Comparison of ENCODE assay signal across 8 cellular contexts in the genomic region with DNA sequence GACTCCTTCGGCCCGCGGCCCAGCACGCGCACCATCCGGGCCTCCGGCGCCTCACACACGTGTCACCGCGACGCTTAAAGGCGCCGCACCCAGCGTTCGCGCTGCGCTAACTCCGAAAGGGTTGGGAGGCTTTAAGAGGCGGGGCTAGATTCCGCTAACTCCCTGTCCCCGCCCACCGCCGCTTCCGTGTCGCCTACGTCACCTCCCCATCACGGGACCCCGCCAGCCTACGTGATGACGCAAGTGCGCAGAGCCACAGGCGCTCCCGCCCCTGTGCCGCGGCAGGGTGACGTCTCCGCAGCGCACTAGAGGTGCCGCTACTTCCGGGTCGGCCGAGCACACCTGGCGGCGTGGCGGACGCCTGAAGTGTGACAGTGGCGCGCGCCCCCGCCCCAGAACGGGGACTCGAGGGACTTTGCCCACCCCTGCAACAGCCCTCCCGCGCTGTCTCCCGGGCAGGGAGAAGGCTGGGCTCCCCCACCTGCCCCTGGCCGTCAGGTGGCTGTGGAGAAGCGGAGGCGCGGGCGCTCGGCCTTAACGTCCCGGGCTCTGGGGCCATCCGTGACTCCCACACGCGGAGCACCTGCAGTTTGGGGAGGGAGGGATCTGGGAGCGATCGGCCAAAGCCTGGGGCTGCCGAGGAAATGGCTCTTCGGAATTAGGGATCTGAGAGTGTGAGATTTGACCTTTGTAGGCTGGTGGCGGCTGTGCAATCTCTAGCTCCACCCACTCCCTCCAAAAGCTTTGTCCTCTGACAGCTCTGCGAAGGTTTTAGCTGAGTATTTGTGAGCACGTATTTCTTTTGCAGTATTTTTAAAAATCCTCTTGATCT. TPM values are rescaled to one million over a fixed set of nuclear protein-coding genes. Genes with fewer than 3 reads are reported as not detected.
A peak's percentile ranks its signal among the peaks of the same experiment; 100 is the strongest.
DNase-seq lines count a peak whose midpoint lies in the region; ATAC-seq, FAIRE-seq and TF ChIP-seq lines count a peak whose summit lies in the region.

TSS of gene USP36 (minus strand) at position 35 of the 832 bp plus-strand sequence. CDS start 4,451 bp downstream, outside the sequence.

- TF ChIP-seq CTCF in Loucy (conservative IDR thresholded peaks at IDR 0.05; ENCODE audit: low read length): no peak

- peaks cover 53% of the 10 kb centered on the region for H3K79me2 ChIP-seq in Loucy (ENCODE audit: insufficient read depth, low read length)

- H3K36me3 ChIP-seq in Loucy (ENCODE audit: insufficient read depth, low read length): peaks cover 17% of the 10 kb centered on the region; the same call in 1 of the 2 replicates

- H3K27ac Mint-ChIP-seq in natural killer cell treated with Interleukin-12 subunit alpha and Interleukin-12 subunit beta and Interleukin-15 and Interleukin-18, amount 100 ng/mL, for 72 hours: peak within 1 kb of the TSS; percentile 88 to 91

- ATAC-seq in natural killer cell treated with Interleukin-12 subunit alpha and Interleukin-12 subunit beta and Interleukin-15 and Interleukin-18, amount 100 ng/mL, for 72 hours: peak; percentile 94 to 96
- ATAC-seq in stimulated activated naive CD8-positive, alpha-beta T cell treated with anti-CD3 and anti-CD28 coated beads, Interleukin-15, Interleukin-2, amounts not matched to agents 100 U/mL and 50 U/mL, for 24 hours: peak; percentile 93

- peak within 1 kb of the TSS; percentile 95 for H3K4me3 Mint-ChIP-seq in natural killer cell treated with Interleukin-12 subunit alpha and Interleukin-12 subunit beta and Interleukin-15 and Interleukin-18, amount 100 ng/mL, for 72 hours

- DNase-seq in EL (peak; percentile 99), H54 (ENCODE audit: insufficient read length, low spot score) (peak; percentile 95), fibroblast of peridontal ligament (ENCODE audit: extremely low read depth) (peak; percentile 99)
- peak; percentile 100 for DNase-seq in activated T-helper 9 cell treated with anti-CD3 and anti-CD28 coated beads, Interleukin-2, amount 50 U/mL, for 16 hours (ENCODE audit: low read depth)
- peak; percentile 99 for DNase-seq in natural killer cell treated with Interleukin-12 subunit alpha and Interleukin-12 subunit beta and Interleukin-15 and Interleukin-18, amount 100 ng/mL, for 72 hours (ENCODE audit: low spot score)
- peak; percentile 100 for DNase-seq in stimulated activated naive CD8-positive, alpha-beta T cell treated with anti-CD3 and anti-CD28 coated beads, Interleukin-15, Interleukin-2, amounts not matched to agents 100 U/mL and 50 U/mL, for 24 hours

- H3K9ac ChIP-seq in Loucy (ENCODE audit: low read depth, low read length, poor library complexity, severe bottlenecking): peak within 1 kb of the TSS; percentile 90

- H3K27me3 Mint-ChIP-seq in natural killer cell treated with Interleukin-12 subunit alpha and Interleukin-12 subunit beta and Interleukin-15 and Interleukin-18, amount 100 ng/mL, for 72 hours: no peaks in the 10 kb centered on the region

- peaks cover 44% of the 10 kb centered on the region for H3K4me1 ChIP-seq in Loucy (ENCODE audit: insufficient read depth, low read length, poor library complexity, severe bottlenecking)

- no peaks in the 10 kb centered on the region for H3K27me3 ChIP-seq in Loucy (ENCODE audit: insufficient read depth, low read length, poor library complexity, severe bottlenecking)

- peak within 1 kb of the TSS; percentile 90 for H3K4me3 ChIP-seq in Loucy (ENCODE audit: low read length, poor library complexity, severe bottlenecking)

- H3K9me2 ChIP-seq in Loucy (replicated peaks; ENCODE audit: low read depth, low read length): no peaks in the 10 kb centered on the region

- peaks cover 30% of the 10 kb centered on the region for H4K20me1 ChIP-seq in Loucy (ENCODE audit: insufficient read depth, low read length, poor library complexity, severe bottlenecking)

- H3F3A ChIP-seq in Loucy (ENCODE audit: low read depth): no peaks in the 10 kb centered on the region

- H3K36me3 Mint-ChIP-seq in natural killer cell treated with Interleukin-12 subunit alpha and Interleukin-12 subunit beta and Interleukin-15 and Interleukin-18, amount 100 ng/mL, for 72 hours: peaks cover 17% of the 10 kb centered on the region

- peaks cover 31 to 35% of the 10 kb centered on the region in 2 donors for H3K4me1 Mint-ChIP-seq in natural killer cell treated with Interleukin-12 subunit alpha and Interleukin-12 subunit beta and Interleukin-15 and Interleukin-18, amount 100 ng/mL, for 72 hours (ENCODE audit: low read depth in 2 of 2)

- no peaks in the 10 kb centered on the region for H3K9me3 Mint-ChIP-seq in natural killer cell treated with Interleukin-12 subunit alpha and Interleukin-12 subunit beta and Interleukin-15 and Interleukin-18, amount 100 ng/mL, for 72 hours

- peak; percentile 63 for TF ChIP-seq POLR2A in H54 (IDR thresholded peaks at IDR 0.05; ENCODE audit: low read depth, low read length)
- TF ChIP-seq POLR2A in Raji (IDR thresholded peaks at IDR 0.05; ENCODE audit: insufficient read depth, low read depth, low read length): peak; percentile 95

- peak within 1 kb of the TSS; percentile 91 for H2AFZ ChIP-seq in Loucy (ENCODE audit: low read length)

- H3K9me3 ChIP-seq in Loucy (ENCODE audit: insufficient read depth, low read depth, low read length): no peaks in the 10 kb centered on the region

- no peak for FAIRE-seq in H54 (lab: Jason Lieb, UNC)

- H3K4me2 ChIP-seq in Loucy (ENCODE audit: low read depth, low read length, poor library complexity, severe bottlenecking): peak within 1 kb of the TSS; percentile 98

RNA-seq across cellular contexts. Expression of gene USP36, which starts in this region (rescaled TPM):
- 100 to 1,000 TPM in 1 of 2 donors, 10 to 100 TPM in 1; 75.2 to 154 TPM for total RNA-seq in natural killer cell treated with Interleukin-12 subunit alpha and Interleukin-12 subunit beta and Interleukin-15 and Interleukin-18, amount 100 ng/mL, for 72 hours

Comparison
In these comparisons a context has a peak if more than half of its experiments do, and no peak if none do; other contexts are left out.
1. Peak in every context shown above with its lines: DNase-seq, ATAC-seq and H3K4me3 ChIP-seq.